In genomic region chr9:127502706-127503378, GRCh38 we compare ENCODE assay signal across 1 cellular context.
TF ChIP-seq lines count a peak whose summit lies in the region.

No MANE protein-coding gene starts in this region.

TF ChIP-seq in HepG2, 621 proteins besides CTCF, POLR2A, EP300 and RAD21:
- TF ChIP-seq POLR2G (IDR thresholded peaks at IDR 0.05; ENCODE audit: low read depth, low read length) = peak; percentile 21; the same call in 1 of the 2 replicates
- no peak for TF ChIP-seq HIC2 (CRISPR knock-in tag; IDR thresholded peaks at IDR 0.05; ENCODE audit: low read depth)
